1 cellular context compared by ENCODE assay signal in the genomic region with DNA sequence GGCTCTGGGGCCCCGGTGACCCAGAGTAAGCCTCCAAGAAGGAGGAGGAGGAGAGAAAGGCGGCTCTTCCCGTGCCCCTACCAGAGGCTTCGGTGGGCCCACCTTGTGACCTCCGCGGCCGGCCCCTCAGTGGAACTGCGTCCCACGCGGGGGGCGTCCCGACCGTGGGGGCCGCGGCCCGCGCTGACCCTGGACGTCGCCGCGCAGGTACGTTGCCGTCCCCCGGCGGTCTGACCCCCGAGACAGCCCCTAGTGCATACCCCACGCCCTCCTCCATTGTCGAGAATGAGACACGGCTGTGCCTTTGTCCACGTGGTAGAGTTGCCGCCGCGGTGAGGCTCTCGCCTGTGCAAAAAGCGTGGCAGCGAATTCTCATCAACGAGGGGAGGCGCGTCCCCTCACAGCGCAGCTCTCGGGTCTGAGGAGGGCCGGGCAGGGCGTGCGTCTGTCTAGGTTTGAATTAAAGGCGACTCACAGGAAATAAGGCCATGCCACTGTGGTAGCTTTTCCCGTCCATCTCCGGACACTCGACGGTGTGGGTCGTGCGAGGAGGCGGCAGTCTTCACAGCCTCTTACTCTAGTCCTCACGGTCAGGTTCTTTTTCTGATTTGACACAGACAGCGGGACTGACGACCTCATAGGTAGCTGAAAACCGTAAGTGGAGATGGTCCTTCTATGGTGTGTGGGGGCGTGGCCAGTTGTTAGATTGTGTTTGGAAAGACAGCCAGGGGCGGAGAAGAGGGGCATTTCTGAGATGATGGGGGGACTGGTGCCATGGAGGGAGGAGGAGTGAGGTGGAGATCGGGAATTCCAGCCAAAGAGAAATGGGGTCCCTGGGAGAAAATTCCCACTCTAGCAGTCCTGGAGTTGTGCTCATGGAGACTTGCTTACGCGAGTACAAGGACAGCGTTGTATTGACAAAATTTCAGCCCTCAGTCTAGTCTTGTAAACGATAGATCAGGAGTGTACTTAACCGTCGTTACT.
A peak's percentile ranks its signal among the peaks of the same experiment; 100 is the strongest.
TF ChIP-seq lines count a peak whose summit lies in the region.

No MANE protein-coding gene starts in this region.

TF ChIP-seq in K562, 482 proteins besides CTCF, POLR2A, EP300 and RAD21 (continued from another document and continues in another):
- TF ChIP-seq GATAD2B (IDR thresholded peaks at IDR 0.05; ENCODE audit: borderline replicate concordance) (no peak), SAP30 (IDR thresholded peaks at IDR 0.05; ENCODE audit: borderline replicate concordance, insufficient read depth, low read depth, low read length, poor library complexity, severe bottlenecking) (peak; percentile 52), STAG1 (CRISPR knock-in tag; IDR thresholded peaks at IDR 0.05; ENCODE audit: borderline replicate concordance) (0 out of 2 replicates have a peak, but pooled peaks have one; percentile 25), TRIM24 (IDR thresholded peaks at IDR 0.05) (no peak), ZBTB7A (IDR thresholded peaks at IDR 0.05; ENCODE audit: borderline replicate concordance, control insufficient read depth, low read depth, low read length) (peak; percentile 6; the same call in 1 of the 2 replicates), ZNF146 (CRISPR knock-in tag; IDR thresholded peaks at IDR 0.05; ENCODE audit: unreplicated experiment) (no peak), NEUROD1 (IDR thresholded peaks at IDR 0.05; ENCODE audit: borderline replicate concordance, low read depth, low read length, partially characterized antibody) (peak; percentile 3), NFIC (IDR thresholded peaks at IDR 0.05) (peak; percentile 2; the same call in 1 of the 2 replicates), TEAD2 (tag; IDR thresholded peaks at IDR 0.05) (no peak), RB1 (IDR thresholded peaks at IDR 0.05; ENCODE audit: low read depth) (no peak; the same call in 1 of the 2 replicates), ZNF785 (CRISPR knock-in tag; IDR thresholded peaks at IDR 0.05) (no peak), ZNF77 (CRISPR knock-in tag; IDR thresholded peaks at IDR 0.05) (no peak)
- TF ChIP-seq, protein P1, sequence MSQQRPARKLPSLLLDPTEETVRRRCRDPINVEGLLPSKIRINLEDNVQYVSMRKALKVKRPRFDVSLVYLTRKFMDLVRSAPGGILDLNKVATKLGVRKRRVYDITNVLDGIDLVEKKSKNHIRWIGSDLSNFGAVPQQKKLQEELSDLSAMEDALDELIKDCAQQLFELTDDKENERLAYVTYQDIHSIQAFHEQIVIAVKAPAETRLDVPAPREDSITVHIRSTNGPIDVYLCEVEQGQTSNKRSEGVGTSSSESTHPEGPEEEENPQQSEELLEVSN (IDR thresholded peaks at IDR 0.05; ENCODE audit: borderline replicate concordance in 1 of 2, extremely low read depth in 1 of 2, insufficient read depth in 1 of 2, insufficient read length in 1 of 2, low read depth in 1 of 2, low read length in 1 of 2, poor library complexity in 1 of 2, severe bottlenecking in 1 of 2), result peak in 1 of 2 experiments; percentile 59
- TF ChIP-seq, protein P2, sequence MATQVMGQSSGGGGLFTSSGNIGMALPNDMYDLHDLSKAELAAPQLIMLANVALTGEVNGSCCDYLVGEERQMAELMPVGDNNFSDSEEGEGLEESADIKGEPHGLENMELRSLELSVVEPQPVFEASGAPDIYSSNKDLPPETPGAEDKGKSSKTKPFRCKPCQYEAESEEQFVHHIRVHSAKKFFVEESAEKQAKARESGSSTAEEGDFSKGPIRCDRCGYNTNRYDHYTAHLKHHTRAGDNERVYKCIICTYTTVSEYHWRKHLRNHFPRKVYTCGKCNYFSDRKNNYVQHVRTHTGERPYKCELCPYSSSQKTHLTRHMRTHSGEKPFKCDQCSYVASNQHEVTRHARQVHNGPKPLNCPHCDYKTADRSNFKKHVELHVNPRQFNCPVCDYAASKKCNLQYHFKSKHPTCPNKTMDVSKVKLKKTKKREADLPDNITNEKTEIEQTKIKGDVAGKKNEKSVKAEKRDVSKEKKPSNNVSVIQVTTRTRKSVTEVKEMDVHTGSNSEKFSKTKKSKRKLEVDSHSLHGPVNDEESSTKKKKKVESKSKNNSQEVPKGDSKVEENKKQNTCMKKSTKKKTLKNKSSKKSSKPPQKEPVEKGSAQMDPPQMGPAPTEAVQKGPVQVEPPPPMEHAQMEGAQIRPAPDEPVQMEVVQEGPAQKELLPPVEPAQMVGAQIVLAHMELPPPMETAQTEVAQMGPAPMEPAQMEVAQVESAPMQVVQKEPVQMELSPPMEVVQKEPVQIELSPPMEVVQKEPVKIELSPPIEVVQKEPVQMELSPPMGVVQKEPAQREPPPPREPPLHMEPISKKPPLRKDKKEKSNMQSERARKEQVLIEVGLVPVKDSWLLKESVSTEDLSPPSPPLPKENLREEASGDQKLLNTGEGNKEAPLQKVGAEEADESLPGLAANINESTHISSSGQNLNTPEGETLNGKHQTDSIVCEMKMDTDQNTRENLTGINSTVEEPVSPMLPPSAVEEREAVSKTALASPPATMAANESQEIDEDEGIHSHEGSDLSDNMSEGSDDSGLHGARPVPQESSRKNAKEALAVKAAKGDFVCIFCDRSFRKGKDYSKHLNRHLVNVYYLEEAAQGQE (CRISPR knock-in tag; IDR thresholded peaks at IDR 0.05; ENCODE audit: low read depth), result no peak
- TF ChIP-seq, protein P3, sequence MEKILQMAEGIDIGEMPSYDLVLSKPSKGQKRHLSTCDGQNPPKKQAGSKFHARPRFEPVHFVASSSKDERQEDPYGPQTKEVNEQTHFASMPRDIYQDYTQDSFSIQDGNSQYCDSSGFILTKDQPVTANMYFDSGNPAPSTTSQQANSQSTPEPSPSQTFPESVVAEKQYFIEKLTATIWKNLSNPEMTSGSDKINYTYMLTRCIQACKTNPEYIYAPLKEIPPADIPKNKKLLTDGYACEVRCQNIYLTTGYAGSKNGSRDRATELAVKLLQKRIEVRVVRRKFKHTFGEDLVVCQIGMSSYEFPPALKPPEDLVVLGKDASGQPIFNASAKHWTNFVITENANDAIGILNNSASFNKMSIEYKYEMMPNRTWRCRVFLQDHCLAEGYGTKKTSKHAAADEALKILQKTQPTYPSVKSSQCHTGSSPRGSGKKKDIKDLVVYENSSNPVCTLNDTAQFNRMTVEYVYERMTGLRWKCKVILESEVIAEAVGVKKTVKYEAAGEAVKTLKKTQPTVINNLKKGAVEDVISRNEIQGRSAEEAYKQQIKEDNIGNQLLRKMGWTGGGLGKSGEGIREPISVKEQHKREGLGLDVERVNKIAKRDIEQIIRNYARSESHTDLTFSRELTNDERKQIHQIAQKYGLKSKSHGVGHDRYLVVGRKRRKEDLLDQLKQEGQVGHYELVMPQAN (IDR thresholded peaks at IDR 0.05; ENCODE audit: borderline replicate concordance), result peak; percentile 81
- TF ChIP-seq, protein P4, sequence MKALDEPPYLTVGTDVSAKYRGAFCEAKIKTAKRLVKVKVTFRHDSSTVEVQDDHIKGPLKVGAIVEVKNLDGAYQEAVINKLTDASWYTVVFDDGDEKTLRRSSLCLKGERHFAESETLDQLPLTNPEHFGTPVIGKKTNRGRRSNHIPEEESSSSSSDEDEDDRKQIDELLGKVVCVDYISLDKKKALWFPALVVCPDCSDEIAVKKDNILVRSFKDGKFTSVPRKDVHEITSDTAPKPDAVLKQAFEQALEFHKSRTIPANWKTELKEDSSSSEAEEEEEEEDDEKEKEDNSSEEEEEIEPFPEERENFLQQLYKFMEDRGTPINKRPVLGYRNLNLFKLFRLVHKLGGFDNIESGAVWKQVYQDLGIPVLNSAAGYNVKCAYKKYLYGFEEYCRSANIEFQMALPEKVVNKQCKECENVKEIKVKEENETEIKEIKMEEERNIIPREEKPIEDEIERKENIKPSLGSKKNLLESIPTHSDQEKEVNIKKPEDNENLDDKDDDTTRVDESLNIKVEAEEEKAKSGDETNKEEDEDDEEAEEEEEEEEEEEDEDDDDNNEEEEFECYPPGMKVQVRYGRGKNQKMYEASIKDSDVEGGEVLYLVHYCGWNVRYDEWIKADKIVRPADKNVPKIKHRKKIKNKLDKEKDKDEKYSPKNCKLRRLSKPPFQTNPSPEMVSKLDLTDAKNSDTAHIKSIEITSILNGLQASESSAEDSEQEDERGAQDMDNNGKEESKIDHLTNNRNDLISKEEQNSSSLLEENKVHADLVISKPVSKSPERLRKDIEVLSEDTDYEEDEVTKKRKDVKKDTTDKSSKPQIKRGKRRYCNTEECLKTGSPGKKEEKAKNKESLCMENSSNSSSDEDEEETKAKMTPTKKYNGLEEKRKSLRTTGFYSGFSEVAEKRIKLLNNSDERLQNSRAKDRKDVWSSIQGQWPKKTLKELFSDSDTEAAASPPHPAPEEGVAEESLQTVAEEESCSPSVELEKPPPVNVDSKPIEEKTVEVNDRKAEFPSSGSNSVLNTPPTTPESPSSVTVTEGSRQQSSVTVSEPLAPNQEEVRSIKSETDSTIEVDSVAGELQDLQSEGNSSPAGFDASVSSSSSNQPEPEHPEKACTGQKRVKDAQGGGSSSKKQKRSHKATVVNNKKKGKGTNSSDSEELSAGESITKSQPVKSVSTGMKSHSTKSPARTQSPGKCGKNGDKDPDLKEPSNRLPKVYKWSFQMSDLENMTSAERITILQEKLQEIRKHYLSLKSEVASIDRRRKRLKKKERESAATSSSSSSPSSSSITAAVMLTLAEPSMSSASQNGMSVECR (CRISPR knock-in tag; IDR thresholded peaks at IDR 0.05), result peak; percentile 46; the same call in 1 of the 2 replicates
- TF ChIP-seq, protein P5, sequence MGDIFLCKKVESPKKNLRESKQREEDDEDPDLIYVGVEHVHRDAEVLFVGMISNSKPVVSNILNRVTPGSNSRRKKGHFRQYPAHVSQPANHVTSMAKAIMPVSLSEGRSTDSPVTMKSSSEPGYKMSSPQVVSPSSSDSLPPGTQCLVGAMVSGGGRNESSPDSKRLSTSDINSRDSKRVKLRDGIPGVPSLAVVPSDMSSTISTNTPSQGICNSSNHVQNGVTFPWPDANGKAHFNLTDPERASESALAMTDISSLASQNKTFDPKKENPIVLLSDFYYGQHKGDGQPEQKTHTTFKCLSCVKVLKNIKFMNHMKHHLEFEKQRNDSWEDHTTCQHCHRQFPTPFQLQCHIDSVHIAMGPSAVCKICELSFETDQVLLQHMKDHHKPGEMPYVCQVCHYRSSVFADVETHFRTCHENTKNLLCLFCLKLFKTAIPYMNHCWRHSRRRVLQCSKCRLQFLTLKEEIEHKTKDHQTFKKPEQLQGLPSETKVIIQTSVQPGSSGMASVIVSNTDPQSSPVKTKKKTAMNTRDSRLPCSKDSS (IDR thresholded peaks at IDR 0.05; ENCODE audit: low read depth, partially characterized antibody), result no peak
- TF ChIP-seq, protein P6, sequence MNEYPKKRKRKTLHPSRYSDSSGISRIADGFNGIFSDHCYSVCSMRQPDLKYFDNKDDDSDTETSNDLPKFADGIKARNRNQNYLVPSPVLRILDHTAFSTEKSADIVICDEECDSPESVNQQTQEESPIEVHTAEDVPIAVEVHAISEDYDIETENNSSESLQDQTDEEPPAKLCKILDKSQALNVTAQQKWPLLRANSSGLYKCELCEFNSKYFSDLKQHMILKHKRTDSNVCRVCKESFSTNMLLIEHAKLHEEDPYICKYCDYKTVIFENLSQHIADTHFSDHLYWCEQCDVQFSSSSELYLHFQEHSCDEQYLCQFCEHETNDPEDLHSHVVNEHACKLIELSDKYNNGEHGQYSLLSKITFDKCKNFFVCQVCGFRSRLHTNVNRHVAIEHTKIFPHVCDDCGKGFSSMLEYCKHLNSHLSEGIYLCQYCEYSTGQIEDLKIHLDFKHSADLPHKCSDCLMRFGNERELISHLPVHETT (CRISPR knock-in tag; conservative IDR thresholded peaks at IDR 0.05 in 1 of 2, IDR thresholded peaks at IDR 0.05 in 1 of 2), result peak in 1 of 2 experiments; percentile 46; a peak in 1 of 4 replicates
- TF ChIP-seq, protein P7, sequence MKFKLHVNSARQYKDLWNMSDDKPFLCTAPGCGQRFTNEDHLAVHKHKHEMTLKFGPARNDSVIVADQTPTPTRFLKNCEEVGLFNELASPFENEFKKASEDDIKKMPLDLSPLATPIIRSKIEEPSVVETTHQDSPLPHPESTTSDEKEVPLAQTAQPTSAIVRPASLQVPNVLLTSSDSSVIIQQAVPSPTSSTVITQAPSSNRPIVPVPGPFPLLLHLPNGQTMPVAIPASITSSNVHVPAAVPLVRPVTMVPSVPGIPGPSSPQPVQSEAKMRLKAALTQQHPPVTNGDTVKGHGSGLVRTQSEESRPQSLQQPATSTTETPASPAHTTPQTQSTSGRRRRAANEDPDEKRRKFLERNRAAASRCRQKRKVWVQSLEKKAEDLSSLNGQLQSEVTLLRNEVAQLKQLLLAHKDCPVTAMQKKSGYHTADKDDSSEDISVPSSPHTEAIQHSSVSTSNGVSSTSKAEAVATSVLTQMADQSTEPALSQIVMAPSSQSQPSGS (CRISPR knock-in tag; IDR thresholded peaks at IDR 0.05), result no peak
- TF ChIP-seq, protein P8, sequence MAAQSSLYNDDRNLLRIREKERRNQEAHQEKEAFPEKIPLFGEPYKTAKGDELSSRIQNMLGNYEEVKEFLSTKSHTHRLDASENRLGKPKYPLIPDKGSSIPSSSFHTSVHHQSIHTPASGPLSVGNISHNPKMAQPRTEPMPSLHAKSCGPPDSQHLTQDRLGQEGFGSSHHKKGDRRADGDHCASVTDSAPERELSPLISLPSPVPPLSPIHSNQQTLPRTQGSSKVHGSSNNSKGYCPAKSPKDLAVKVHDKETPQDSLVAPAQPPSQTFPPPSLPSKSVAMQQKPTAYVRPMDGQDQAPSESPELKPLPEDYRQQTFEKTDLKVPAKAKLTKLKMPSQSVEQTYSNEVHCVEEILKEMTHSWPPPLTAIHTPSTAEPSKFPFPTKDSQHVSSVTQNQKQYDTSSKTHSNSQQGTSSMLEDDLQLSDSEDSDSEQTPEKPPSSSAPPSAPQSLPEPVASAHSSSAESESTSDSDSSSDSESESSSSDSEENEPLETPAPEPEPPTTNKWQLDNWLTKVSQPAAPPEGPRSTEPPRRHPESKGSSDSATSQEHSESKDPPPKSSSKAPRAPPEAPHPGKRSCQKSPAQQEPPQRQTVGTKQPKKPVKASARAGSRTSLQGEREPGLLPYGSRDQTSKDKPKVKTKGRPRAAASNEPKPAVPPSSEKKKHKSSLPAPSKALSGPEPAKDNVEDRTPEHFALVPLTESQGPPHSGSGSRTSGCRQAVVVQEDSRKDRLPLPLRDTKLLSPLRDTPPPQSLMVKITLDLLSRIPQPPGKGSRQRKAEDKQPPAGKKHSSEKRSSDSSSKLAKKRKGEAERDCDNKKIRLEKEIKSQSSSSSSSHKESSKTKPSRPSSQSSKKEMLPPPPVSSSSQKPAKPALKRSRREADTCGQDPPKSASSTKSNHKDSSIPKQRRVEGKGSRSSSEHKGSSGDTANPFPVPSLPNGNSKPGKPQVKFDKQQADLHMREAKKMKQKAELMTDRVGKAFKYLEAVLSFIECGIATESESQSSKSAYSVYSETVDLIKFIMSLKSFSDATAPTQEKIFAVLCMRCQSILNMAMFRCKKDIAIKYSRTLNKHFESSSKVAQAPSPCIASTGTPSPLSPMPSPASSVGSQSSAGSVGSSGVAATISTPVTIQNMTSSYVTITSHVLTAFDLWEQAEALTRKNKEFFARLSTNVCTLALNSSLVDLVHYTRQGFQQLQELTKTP (IDR thresholded peaks at IDR 0.05; ENCODE audit: low read depth in 1 of 2, partially characterized antibody in 2 of 2), result no peak
- TF ChIP-seq, protein P9, sequence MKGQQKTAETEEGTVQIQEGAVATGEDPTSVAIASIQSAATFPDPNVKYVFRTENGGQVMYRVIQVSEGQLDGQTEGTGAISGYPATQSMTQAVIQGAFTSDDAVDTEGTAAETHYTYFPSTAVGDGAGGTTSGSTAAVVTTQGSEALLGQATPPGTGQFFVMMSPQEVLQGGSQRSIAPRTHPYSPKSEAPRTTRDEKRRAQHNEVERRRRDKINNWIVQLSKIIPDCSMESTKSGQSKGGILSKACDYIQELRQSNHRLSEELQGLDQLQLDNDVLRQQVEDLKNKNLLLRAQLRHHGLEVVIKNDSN (CRISPR knock-in tag; IDR thresholded peaks at IDR 0.05), result peak; percentile 68
- TF ChIP-seq, protein P10, sequence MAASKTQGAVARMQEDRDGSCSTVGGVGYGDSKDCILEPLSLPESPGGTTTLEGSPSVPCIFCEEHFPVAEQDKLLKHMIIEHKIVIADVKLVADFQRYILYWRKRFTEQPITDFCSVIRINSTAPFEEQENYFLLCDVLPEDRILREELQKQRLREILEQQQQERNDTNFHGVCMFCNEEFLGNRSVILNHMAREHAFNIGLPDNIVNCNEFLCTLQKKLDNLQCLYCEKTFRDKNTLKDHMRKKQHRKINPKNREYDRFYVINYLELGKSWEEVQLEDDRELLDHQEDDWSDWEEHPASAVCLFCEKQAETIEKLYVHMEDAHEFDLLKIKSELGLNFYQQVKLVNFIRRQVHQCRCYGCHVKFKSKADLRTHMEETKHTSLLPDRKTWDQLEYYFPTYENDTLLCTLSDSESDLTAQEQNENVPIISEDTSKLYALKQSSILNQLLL (CRISPR knock-in tag; IDR thresholded peaks at IDR 0.05; ENCODE audit: borderline replicate concordance), result no peak
